Comparison of ENCODE assay signal across 11 cellular contexts in genomic region chr2:16003152-16003551, GRCh38.
"Had no signal": no experiment of that assay in that cellular context is flagged by ENCODE, and none has a peak within 500 bp of the region (broad histone marks: within the 10 kb centered on the region; RNA-seq: fewer than 3 reads in every experiment).

No MANE protein-coding gene starts in this region.

- H3K4me3 Mint-ChIP-seq: GM23338, H9, HFFc6 had no signal

- H3K4me3 ChIP-seq: GM23248, GM23338, HAP-1 had no signal

- H3K9me3 ChIP-seq: HAP-1 had no signal

- H3K36me3 ChIP-seq: HAP-1 had no signal

- DNase-seq: GM23248, GOT3, H7, H9, HCEC 1CT, HFFc6 had no signal

- H3K27ac Mint-ChIP-seq: GM23338, H9, HFFc6 had no signal

- H3K4me1 ChIP-seq: HAP-1 had no signal

- ATAC-seq: GM23338, HCT116 had no signal

- FAIRE-seq: H1, H54 had no signal
